ENCODE assay signal across 12 cellular contexts in genomic region chr17:2060681-2061440, GRCh38. TPM values are rescaled to one million over a fixed set of nuclear protein-coding genes. Genes with fewer than 3 reads are reported as not detected.
DNase-seq lines count a peak whose midpoint lies in the region; ATAC-seq and TF ChIP-seq lines count a peak whose summit lies in the region.
"Had no signal": no experiment of that assay in that cellular context is flagged by ENCODE, and none has a peak within 500 bp of the region (broad histone marks: within the 10 kb centered on the region; RNA-seq: fewer than 3 reads in every experiment).

No MANE protein-coding gene starts in this region.

- H3K4me1 Mint-ChIP-seq in activated T-cell treated with anti-CD3 and anti-CD28 coated beads, Interleukin-2, amount 50 U/mL, for 72 hours (ENCODE audit: low read depth): peaks cover 17% of the 10 kb centered on the region
- peaks cover 13% of the 10 kb centered on the region for H3K4me1 Mint-ChIP-seq in activated T-cell treated with anti-CD3 and anti-CD28 coated beads, Interleukin-2, amount 50 U/mL, for 4 hours (ENCODE audit: low read depth)
- H3K4me1 Mint-ChIP-seq in nephron: peaks cover 58% of the 10 kb centered on the region

- no peak for TF ChIP-seq POLR2A in esophagus squamous epithelium (IDR thresholded peaks at IDR 0.05)

- intact Hi-C loops in esophagus squamous epithelium (cut with DNase I) (no loop called here), upper lobe of right lung (cut with DNase I) (no loop called here)

- peaks cover 12 to 18% of the 10 kb centered on the region in 2 donors for H3K36me3 Mint-ChIP-seq in activated T-cell treated with anti-CD3 and anti-CD28 coated beads, Interleukin-2, amount 50 U/mL, for 72 hours (ENCODE audit: insufficient read depth in 2 of 2)
- peaks cover 44% of the 10 kb centered on the region for H3K36me3 Mint-ChIP-seq in activated T-cell treated with anti-CD3 and anti-CD28 coated beads, Interleukin-2, amount 50 U/mL, for 4 hours (ENCODE audit: insufficient read depth)
- H3K36me3 Mint-ChIP-seq in nephron (ENCODE audit: low read depth): peaks cover 61% of the 10 kb centered on the region

- peak overlapping the region; percentile 61 for H3K27ac Mint-ChIP-seq in activated T-cell treated with anti-CD3 and anti-CD28 coated beads, Interleukin-2, amount 50 U/mL, for 72 hours
- peak overlapping the region; percentile 83 to 95 (median 93) for H3K27ac Mint-ChIP-seq in nephron

- WGBS in esophagus squamous epithelium, 2 donors: 76 to 82% methylated on average over 11 to 13 of the region's 21 CpGs

- no peak for DNase-seq in activated T-cell treated with anti-CD3 and anti-CD28 coated beads, Interleukin-2, amount 50 U/mL, for 72 hours
- no peak for DNase-seq in activated T-cell treated with anti-CD3 and anti-CD28 coated beads, Interleukin-2, amount 50 U/mL, for 4 hours
- no peak for DNase-seq in esophagus squamous epithelium (lab: John Stamatoyannopoulos, UW)
- no peak for DNase-seq in upper lobe of right lung
- no peak for DNase-seq in NOMO-1 treated with DMSO at 0.1 percent for 48 hours (lab: John Stamatoyannopoulos, UW; ENCODE audit: unreplicated experiment)
- DNase-seq in NCI-H345 (lab: John Stamatoyannopoulos, UW): no peak
- DNase-seq: activated naive CD4-positive, alpha-beta T cell treated with Interleukin-2 at 50 U/mL for 16 hours; AML-193; NCI-H1436 had no signal

- H3K27me3 ChIP-seq in esophagus squamous epithelium (peaks cover 0 to 34% (median 2%) of the 10 kb centered on the region in 4 donors), upper lobe of right lung (no peaks in the 10 kb centered on the region)

- TF ChIP-seq CTCF in esophagus squamous epithelium (IDR thresholded peaks at IDR 0.05) (no peak), nephron (IDR thresholded peaks at IDR 0.05; ENCODE audit: unreplicated experiment in 3 of 3) (no peak), upper lobe of right lung (IDR thresholded peaks at IDR 0.05) (no peak)

- H3K27ac ChIP-seq in esophagus squamous epithelium (peak overlapping the region; percentile 68 to 93 (median 87)), upper lobe of right lung (peak overlapping the region; percentile 72)

- ATAC-seq in activated T-cell treated with anti-CD3 and anti-CD28 coated beads, Interleukin-2, amount 50 U/mL, for 72 hours (replicated peaks in 1 of 2): no peak
- ATAC-seq in activated T-cell treated with anti-CD3 and anti-CD28 coated beads, Interleukin-2, amount 50 U/mL, for 4 hours: no peak
- ATAC-seq in upper lobe of right lung (no peak), GM21717 (IDR thresholded peaks at IDR 0.05; ENCODE audit: unreplicated experiment) (no peak)

- H3K9me3 ChIP-seq in esophagus squamous epithelium (no peaks in the 10 kb centered on the region), upper lobe of right lung (no peaks in the 10 kb centered on the region)

- H3K27me3 Mint-ChIP-seq in activated T-cell treated with anti-CD3 and anti-CD28 coated beads, Interleukin-2, amount 50 U/mL, for 72 hours (ENCODE audit: low read depth): peaks cover 5% of the 10 kb centered on the region
- peaks cover 10% of the 10 kb centered on the region for H3K27me3 Mint-ChIP-seq in activated T-cell treated with anti-CD3 and anti-CD28 coated beads, Interleukin-2, amount 50 U/mL, for 4 hours (ENCODE audit: low read depth)
- H3K27me3 Mint-ChIP-seq in nephron (ENCODE audit: low read depth): peaks cover 45% of the 10 kb centered on the region

- no peaks in the 10 kb centered on the region for H3K9me3 Mint-ChIP-seq in activated T-cell treated with anti-CD3 and anti-CD28 coated beads, Interleukin-2, amount 50 U/mL, for 72 hours
- no peaks in the 10 kb centered on the region for H3K9me3 Mint-ChIP-seq in activated T-cell treated with anti-CD3 and anti-CD28 coated beads, Interleukin-2, amount 50 U/mL, for 4 hours
- no peaks in the 10 kb centered on the region for H3K9me3 Mint-ChIP-seq in nephron

- H3K4me1 ChIP-seq in esophagus squamous epithelium (peaks cover 42 to 99% (median 65%) of the 10 kb centered on the region in 3 donors), upper lobe of right lung (peaks cover 67% of the 10 kb centered on the region)

- H3K4me3 ChIP-seq in esophagus squamous epithelium (no peak overlapping the region), upper lobe of right lung (no peak overlapping the region)

- no peak overlapping the region for H3K4me3 Mint-ChIP-seq in activated T-cell treated with anti-CD3 and anti-CD28 coated beads, Interleukin-2, amount 50 U/mL, for 72 hours
- no peak overlapping the region for H3K4me3 Mint-ChIP-seq in activated T-cell treated with anti-CD3 and anti-CD28 coated beads, Interleukin-2, amount 50 U/mL, for 4 hours
- peak overlapping the region; percentile 75 to 86 (median 81) for H3K4me3 Mint-ChIP-seq in nephron

- H3K36me3 ChIP-seq in esophagus squamous epithelium: peaks cover 0 to 72% (median 0%) of the 10 kb centered on the region in 3 donors
- H3K36me3 ChIP-seq in upper lobe of right lung: peaks cover 24% of the 10 kb centered on the region

RNA-seq across cellular contexts. Expression of gene HIC1, which starts 6.0 kb away (rescaled TPM):
- 10 to 100 TPM; 11.7 to 21.4 TPM for total RNA-seq in activated T-cell treated with anti-CD3 and anti-CD28 coated beads, Interleukin-2, amount 50 U/mL, for 72 hours
- 10 to 100 TPM; 18.9 to 60.9 (median 31.5) TPM for total RNA-seq in activated T-cell treated with anti-CD3 and anti-CD28 coated beads, Interleukin-2, amount 50 U/mL, for 4 hours
- total RNA-seq in esophagus squamous epithelium (10 to 100 TPM in 1 of 4 donors, 1 to 10 TPM in 3; 2.1 to 14.1 (median 5.9) TPM), upper lobe of right lung (20.8 TPM)

RNA-seq across cellular contexts. Expression of gene OVCA2, which starts 19.0 kb away (rescaled TPM):
- 10 to 100 TPM; 29.0 to 33.3 TPM for total RNA-seq in activated T-cell treated with anti-CD3 and anti-CD28 coated beads, Interleukin-2, amount 50 U/mL, for 72 hours
- total RNA-seq in activated T-cell treated with anti-CD3 and anti-CD28 coated beads, Interleukin-2, amount 50 U/mL, for 4 hours: 10 to 100 TPM; 67.7 to 74.4 (median 70.7) TPM
- total RNA-seq in esophagus squamous epithelium (10 to 100 TPM; 42.3 to 70.5 (median 53.2) TPM), upper lobe of right lung (21.4 TPM)

RNA-seq across cellular contexts. Expression of gene DPH1, which starts 30.9 kb away (rescaled TPM):
- 10 to 100 TPM; 36.8 to 40.8 TPM for total RNA-seq in activated T-cell treated with anti-CD3 and anti-CD28 coated beads, Interleukin-2, amount 50 U/mL, for 72 hours
- 10 to 100 TPM; 56.6 to 59.9 (median 58.5) TPM for total RNA-seq in activated T-cell treated with anti-CD3 and anti-CD28 coated beads, Interleukin-2, amount 50 U/mL, for 4 hours
- 10 to 100 TPM; 14.9 to 55.7 (median 22.7) TPM for total RNA-seq in esophagus squamous epithelium
- total RNA-seq in upper lobe of right lung: 47.8 TPM

RNA-seq across cellular contexts. Expression of gene RTN4RL1, which starts 35.7 kb away (rescaled TPM):
- total RNA-seq in activated T-cell treated with anti-CD3 and anti-CD28 coated beads, Interleukin-2, amount 50 U/mL, for 72 hours: under 1 TPM; 0.14 to 0.21 TPM
- 1 to 10 TPM; 1.0 to 2.5 (median 2.0) TPM for total RNA-seq in activated T-cell treated with anti-CD3 and anti-CD28 coated beads, Interleukin-2, amount 50 U/mL, for 4 hours
- total RNA-seq in esophagus squamous epithelium: 1 to 10 TPM; 1.1 to 4.0 (median 2.0) TPM
- 4.3 TPM for total RNA-seq in upper lobe of right lung
- total RNA-seq: OCI-LY7 had no signal

Comparison
In these comparisons a context has a peak if more than half of its experiments do, and no peak if none do; other contexts are left out.
1. H3K4me3 Mint-ChIP-seq: peak in nephron (3 of 3); none in activated T-cell treated with anti-CD3 and anti-CD28 coated beads, Interleukin-2, amount 50 U/mL, for 72 hours (0 of 2) and activated T-cell treated with anti-CD3 and anti-CD28 coated beads, Interleukin-2, amount 50 U/mL, for 4 hours (single experiment).